Comparison of ENCODE assay signal across 8 cellular contexts in the genomic region with DNA sequence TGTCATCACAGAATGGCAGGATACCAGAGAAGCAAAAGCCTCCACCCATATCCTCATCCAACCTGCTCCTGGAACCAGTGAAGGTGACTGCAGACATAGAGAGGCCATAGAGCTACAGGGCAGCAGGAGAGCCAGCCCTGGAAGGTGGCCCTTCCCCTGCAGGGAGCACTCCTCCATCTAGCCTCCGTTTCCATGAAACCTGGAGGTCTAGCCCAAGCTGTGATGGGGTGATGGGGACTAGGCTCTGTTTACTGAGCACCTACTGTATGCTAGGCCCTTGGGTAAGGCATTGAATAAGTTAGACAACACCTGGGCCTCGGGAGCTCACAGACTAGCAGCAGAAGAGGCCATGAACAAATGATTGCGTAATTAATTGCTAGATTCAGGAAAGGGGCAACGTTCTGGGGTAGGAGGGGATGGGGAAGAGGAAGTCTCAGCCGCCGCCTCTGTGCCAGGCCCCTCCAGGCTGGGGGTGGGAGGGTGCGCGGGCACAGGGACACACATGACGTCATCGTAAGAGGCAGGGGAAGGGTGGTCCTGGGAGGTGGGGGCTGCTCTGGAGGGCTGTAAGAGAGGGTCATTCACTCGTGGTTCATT. TPM values are rescaled to one million over a fixed set of nuclear protein-coding genes. Genes with fewer than 3 reads are reported as not detected.
A peak's percentile ranks its signal among the peaks of the same experiment; 100 is the strongest.
DNase-seq lines count a peak whose midpoint lies in the region; ATAC-seq and TF ChIP-seq lines count a peak whose summit lies in the region.

No MANE protein-coding gene starts in this region.

- no peaks in the 10 kb centered on the region for H3K9me3 ChIP-seq in HUES48 (ENCODE audit: control insufficient read depth, insufficient read depth, low read length)

- no peaks in the 10 kb centered on the region for H3K36me3 Mint-ChIP-seq in activated CD4-positive, alpha-beta memory T cell treated with anti-CD3 and anti-CD28 coated beads, Interleukin-2, amount 10 ng/mL, durations not matched to agents 7 days and 5 days (ENCODE audit: low read depth)
- H3K36me3 Mint-ChIP-seq in progenitor cell of endocrine pancreas (ENCODE audit: insufficient read depth), result no peaks in the 10 kb centered on the region

- peak overlapping the region; percentile 66 for H3K4me3 ChIP-seq in HUES48 (ENCODE audit: low read depth, low read length)

- H3K4me1 ChIP-seq in HUES48 (ENCODE audit: control insufficient read depth, insufficient read depth, low read length), result peaks cover 29% of the 10 kb centered on the region

- no peak overlapping the region for H3K9ac ChIP-seq in HUES48 (ENCODE audit: low read depth, low read length)

- CTCF ChIA-PET in activated CD4-positive, alpha-beta memory T cell treated with anti-CD3 and anti-CD28 coated beads, Interleukin-2, amount 10 ng/mL, durations not matched to agents 7 days and 5 days (lab: Charles Lee), result interaction anchor here (1.0 kb wide), 1 partner anchor 16 kb away, joined by 3 read pairs; no protein-coding TSS in a partner anchor

- H3K36me3 ChIP-seq in HUES48 (ENCODE audit: control insufficient read depth, insufficient read depth, low read length), result no peaks in the 10 kb centered on the region

- DNase-seq in AG20443 (ENCODE audit: low spot score) (peak; percentile 14), Right ventricle myocardium superior (no peak), progenitor cell of endocrine pancreas (ENCODE audit: low spot score, unreplicated experiment) (no peak), DMS153 (lab: John Stamatoyannopoulos, UW) (no peak), kidney tubule cell (ENCODE audit: low spot score) (no peak)
- no peak for DNase-seq in activated CD4-positive, alpha-beta memory T cell treated with anti-CD3 and anti-CD28 coated beads, Interleukin-2, amount 10 ng/mL, durations not matched to agents 7 days and 5 days

- POLR2A ChIA-PET in activated CD4-positive, alpha-beta memory T cell treated with anti-CD3 and anti-CD28 coated beads, Interleukin-2, amount 10 ng/mL, durations not matched to agents 7 days and 5 days (lab: Charles Lee), result no interaction called here

- no peaks in the 10 kb centered on the region for H3K9me3 Mint-ChIP-seq in activated CD4-positive, alpha-beta memory T cell treated with anti-CD3 and anti-CD28 coated beads, Interleukin-2, amount 10 ng/mL, durations not matched to agents 7 days and 5 days
- H3K9me3 Mint-ChIP-seq in progenitor cell of endocrine pancreas (ENCODE audit: low read depth), result no peaks in the 10 kb centered on the region

- H3K27ac ChIP-seq in HUES48 (ENCODE audit: low read depth, low read length), result no peak overlapping the region

- H3K27me3 ChIP-seq in HUES48 (ENCODE audit: control insufficient read depth, insufficient read depth, low read length), result no peaks in the 10 kb centered on the region

- ATAC-seq in Right ventricle myocardium superior (ENCODE audit: poor library complexity) (peak; percentile 36), GM21786 (IDR thresholded peaks at IDR 0.05; ENCODE audit: unreplicated experiment) (no peak)

- no peak overlapping the region for H3K27ac Mint-ChIP-seq in activated CD4-positive, alpha-beta memory T cell treated with anti-CD3 and anti-CD28 coated beads, Interleukin-2, amount 10 ng/mL, durations not matched to agents 7 days and 5 days
- H3K27ac Mint-ChIP-seq in progenitor cell of endocrine pancreas, result peak overlapping the region; percentile 93

- H3K4me1 Mint-ChIP-seq in activated CD4-positive, alpha-beta memory T cell treated with anti-CD3 and anti-CD28 coated beads, Interleukin-2, amount 10 ng/mL, durations not matched to agents 7 days and 5 days, result peaks cover 2% of the 10 kb centered on the region
- H3K4me1 Mint-ChIP-seq in progenitor cell of endocrine pancreas (ENCODE audit: low read depth), result peaks cover 17% of the 10 kb centered on the region

- H3K4me3 Mint-ChIP-seq in activated CD4-positive, alpha-beta memory T cell treated with anti-CD3 and anti-CD28 coated beads, Interleukin-2, amount 10 ng/mL, durations not matched to agents 7 days and 5 days, result peak overlapping the region; percentile 60
- peak overlapping the region; percentile 85 for H3K4me3 Mint-ChIP-seq in progenitor cell of endocrine pancreas (ENCODE audit: low read depth)

- intact Hi-C loops in Right ventricle myocardium superior (cut with DNase I), result loop anchor here (10.0 kb wide), 1 partner anchor 176 kb away; a partner anchor contains a TSS

- H3K27me3 Mint-ChIP-seq in activated CD4-positive, alpha-beta memory T cell treated with anti-CD3 and anti-CD28 coated beads, Interleukin-2, amount 10 ng/mL, durations not matched to agents 7 days and 5 days, result peaks cover 37% of the 10 kb centered on the region
- peaks cover 6% of the 10 kb centered on the region for H3K27me3 Mint-ChIP-seq in progenitor cell of endocrine pancreas

- no peak for TF ChIP-seq CTCF in progenitor cell of endocrine pancreas (IDR thresholded peaks at IDR 0.05; ENCODE audit: unreplicated experiment)

RNA-seq across cellular contexts. Expression of a gene that starts 0.8 kb away (rescaled TPM):
- under 1 TPM in 1 of 2 experiments, not detected in 1; 0.15 TPM for total RNA-seq in activated CD4-positive, alpha-beta memory T cell treated with anti-CD3 and anti-CD28 coated beads, Interleukin-2, amount 10 ng/mL, durations not matched to agents 7 days and 5 days
- total RNA-seq in Right ventricle myocardium superior, result 32.2 TPM
- 36.8 and 38.0 TPM in 2 replicates for total RNA-seq in progenitor cell of endocrine pancreas

RNA-seq across cellular contexts. Expression of a gene that starts 29.6 kb away (rescaled TPM):
- total RNA-seq in activated CD4-positive, alpha-beta memory T cell treated with anti-CD3 and anti-CD28 coated beads, Interleukin-2, amount 10 ng/mL, durations not matched to agents 7 days and 5 days, result 1,000 to 10,000 TPM; 1,526 to 1,529 TPM
- 300 TPM for total RNA-seq in Right ventricle myocardium superior
- total RNA-seq in progenitor cell of endocrine pancreas, result 2,433 and 2,506 TPM in 2 replicates

RNA-seq across cellular contexts. Expression of a gene that starts 50.6 kb away (rescaled TPM):
- 10 to 100 TPM; 25.0 to 27.5 TPM for total RNA-seq in activated CD4-positive, alpha-beta memory T cell treated with anti-CD3 and anti-CD28 coated beads, Interleukin-2, amount 10 ng/mL, durations not matched to agents 7 days and 5 days
- 17.3 TPM for total RNA-seq in Right ventricle myocardium superior
- 31.2 and 40.6 TPM in 2 replicates for total RNA-seq in progenitor cell of endocrine pancreas

Comparison
In these comparisons a context has a peak if more than half of its experiments do, and no peak if none do; other contexts are left out.
1. RNA of a gene that starts 0.8 kb away (total RNA-seq): 36.8 to 38.0 TPM in progenitor cell of endocrine pancreas and 32.2 TPM in Right ventricle myocardium superior (single experiment); 0.15 TPM in activated CD4-positive, alpha-beta memory T cell treated with anti-CD3 and anti-CD28 coated beads, Interleukin-2, amount 10 ng/mL, durations not matched to agents 7 days and 5 days; every median in the first group is over 10 times any median in the second.